ENCODE assay signal across 17 cellular contexts in genomic region chr17:81028506-81028858, GRCh38.
"Had no signal": no experiment of that assay in that cellular context is flagged by ENCODE, and none has a peak within 500 bp of the region (broad histone marks: within the 10 kb centered on the region; RNA-seq: fewer than 3 reads in every experiment).

No MANE protein-coding gene starts in this region.

- H3K9me3 Mint-ChIP-seq: effector memory CD8-positive, alpha-beta T cell had no signal

- H3K36me3 ChIP-seq: cardiac muscle cell had no signal

- H3K27ac ChIP-seq: cardiac muscle cell, epithelial cell of prostate, gastroesophageal sphincter, testis had no signal

- H3K36me3 Mint-ChIP-seq: WTC11 had no signal

- H3K4me3 Mint-ChIP-seq: activated CD4-positive, alpha-beta T cell treated with anti-CD3 and anti-CD28 coated beads, Interleukin-2, amount 10 ng/mL, durations not matched to agents 24 days and 14 days; activated naive CD8-positive, alpha-beta T cell treated with anti-CD3 and anti-CD28 coated beads, Interleukin-2, amount 50 U/mL, for 24 hours; activated T-helper 1 cell treated with anti-CD3 and anti-CD28 coated beads, Interleukin-12 subunit alpha, Interleukin-12 subunit beta, Interleukin-2, Interleukin-4 antibody, amounts not matched to agents 30 ng/mL and 10 ng/mL and 1 ng/mL, durations not matched to agents 14 hours and 24 hours and 36 hours; effector memory CD8-positive, alpha-beta T cell; naive B cell; WTC11 had no signal

- DNase-seq: activated CD4-positive, alpha-beta T cell treated with anti-CD3 and anti-CD28 coated beads, Interleukin-2, amount 10 ng/mL, durations not matched to agents 24 days and 14 days; activated naive CD4-positive, alpha-beta T cell; activated naive CD8-positive, alpha-beta T cell treated with anti-CD3 and anti-CD28 coated beads, Interleukin-2, amount 50 U/mL, for 24 hours; effector memory CD8-positive, alpha-beta T cell; hippocampal formation; kidney glomerular epithelial cell; midbrain; naive B cell; stimulated activated naive CD8-positive, alpha-beta T cell treated with anti-CD3 and anti-CD28 coated beads, Interleukin-15, amount 100 ng/mL, for 72 hours; testis had no signal

- ATAC-seq: activated naive CD8-positive, alpha-beta T cell treated with anti-CD3 and anti-CD28 coated beads, Interleukin-2, amount 50 U/mL, for 24 hours; effector memory CD8-positive, alpha-beta T cell; gastroesophageal sphincter; WTC11 had no signal

- H3K27me3 ChIP-seq: cardiac muscle cell, testis had no signal

- H3K27ac Mint-ChIP-seq: activated CD4-positive, alpha-beta T cell treated with anti-CD3 and anti-CD28 coated beads, Interleukin-2, amount 10 ng/mL, durations not matched to agents 24 days and 14 days; activated naive CD8-positive, alpha-beta T cell treated with anti-CD3 and anti-CD28 coated beads, Interleukin-2, amount 50 U/mL, for 24 hours; activated T-helper 1 cell treated with anti-CD3 and anti-CD28 coated beads, Interleukin-12 subunit alpha, Interleukin-12 subunit beta, Interleukin-2, Interleukin-4 antibody, amounts not matched to agents 30 ng/mL and 10 ng/mL and 1 ng/mL, durations not matched to agents 14 hours and 24 hours and 36 hours; effector memory CD8-positive, alpha-beta T cell; naive B cell; progenitor cell of endocrine pancreas; stimulated activated naive CD8-positive, alpha-beta T cell treated with anti-CD3 and anti-CD28 coated beads, Interleukin-15, amount 100 ng/mL, for 72 hours; WTC11 had no signal

- FAIRE-seq: astrocyte had no signal

- H3K4me1 ChIP-seq: testis had no signal

- H3K4me3 ChIP-seq: cardiac muscle cell, gastroesophageal sphincter, testis had no signal

- H3K9me3 ChIP-seq: gastroesophageal sphincter, testis had no signal
